In the genomic region with DNA sequence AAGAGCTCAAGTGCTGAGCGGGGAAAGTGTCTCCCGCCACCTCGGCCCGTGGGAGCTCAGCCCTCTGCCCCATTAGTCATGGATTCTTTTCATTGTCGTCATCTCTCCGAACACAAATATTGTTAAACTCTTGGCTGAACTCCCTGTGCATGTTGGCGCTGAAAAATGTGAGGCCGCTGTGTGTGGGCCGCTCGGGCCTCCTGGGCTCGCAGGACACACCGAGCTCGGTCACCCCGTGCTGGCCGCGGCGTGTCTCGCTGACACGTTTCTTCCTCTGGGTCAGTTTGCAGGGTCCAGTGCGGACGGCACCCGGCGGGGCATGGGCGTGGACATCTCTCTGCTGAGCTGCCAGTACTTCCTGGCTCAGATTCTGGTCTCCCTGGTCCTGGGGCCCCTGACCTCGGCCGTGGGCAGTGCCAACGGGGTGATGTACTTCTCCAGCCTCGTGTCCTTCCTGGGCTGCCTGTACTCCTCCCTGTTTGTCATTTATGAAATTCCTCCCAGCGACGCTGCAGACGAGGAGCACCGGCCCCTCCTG, we compare ENCODE assay signal across 8 cellular contexts. TPM values are rescaled to one million over a fixed set of nuclear protein-coding genes. Genes with fewer than 3 reads are reported as not detected.
DNase-seq lines count a peak whose midpoint lies in the region; ATAC-seq and TF ChIP-seq lines count a peak whose summit lies in the region.

No MANE protein-coding gene starts in this region.

- peak overlapping the region; percentile 75 for H3K4me2 ChIP-seq in HCT116 (ENCODE audit: low read length)

- peaks cover 2% of the 10 kb centered on the region for H3K36me3 Mint-ChIP-seq in activated CD4-positive, alpha-beta T cell treated with anti-CD3 and anti-CD28 coated beads for 36 hours (ENCODE audit: low read depth)

- H2AFZ ChIP-seq in HCT116 (ENCODE audit: low read depth, low read length, poor library complexity, severe bottlenecking): no peak overlapping the region

- 0 out of 2 replicates have a peak, but pooled peaks cover 3% of the 10 kb centered on the region for H3K9me2 ChIP-seq in HCT116 (ENCODE audit: insufficient read depth)

- peaks cover 0 to 3% of the 10 kb centered on the region in 2 experiments; a peak in 1 of 4 replicates for H3K36me3 ChIP-seq in HCT116 (ENCODE audit: control insufficient read depth in 1 of 2, insufficient read depth in 2 of 2, low read length in 2 of 2)
- no peaks in the 10 kb centered on the region for H3K36me3 ChIP-seq in brain microvascular endothelial cell (replicated peaks)
- no peaks in the 10 kb centered on the region for H3K36me3 ChIP-seq in kidney epithelial cell (ENCODE audit: control insufficient read depth, insufficient read depth, low read length)
- peaks cover 0 to 7% (median 0%) of the 10 kb centered on the region in 6 donors for H3K36me3 ChIP-seq in spleen

- no peaks in the 10 kb centered on the region for H3K27me3 Mint-ChIP-seq in activated CD4-positive, alpha-beta T cell treated with anti-CD3 and anti-CD28 coated beads for 36 hours

- H3K27ac ChIP-seq in HCT116 (ENCODE audit: low read depth, low read length) (peak overlapping the region; percentile 53), brain microvascular endothelial cell (peak overlapping the region; percentile 94), spleen (peak overlapping the region in 7 of 8 donors; percentile 20 to 75 (median 63))

- RAD21 ChIA-PET in HCT116 (lab: Charles Lee; ENCODE audit: low non-redundant PET in 1 of 2, low total read pairs in 2 of 2, uncharacterized antibody in 2 of 2, unreplicated experiment in 2 of 2): interaction anchor here in 1 of 2 experiments (1.0 kb wide), 1 partner anchor 29 kb away, joined by 4 read pairs; no protein-coding TSS in a partner anchor

- H4K20me1 ChIP-seq in HCT116 (ENCODE audit: insufficient read depth): no peaks in the 10 kb centered on the region

- DNase-seq in HCT116 (ENCODE audit: low read depth, low spot score): peak; percentile 46
- DNase-seq in brain microvascular endothelial cell: peak; percentile 94
- DNase-seq in kidney epithelial cell (ENCODE audit: low read depth): peak; percentile 75
- DNase-seq in spleen: peak; percentile 74
- no peak for DNase-seq in occipital lobe (lab: John Stamatoyannopoulos, UW)
- DNase-seq in activated CD4-positive, alpha-beta T cell treated with anti-CD3 and anti-CD28 coated beads for 36 hours: no peak

- in situ Hi-C loops in brain microvascular endothelial cell (cut with HindIII; ENCODE audit: low pct_ligation_motif_present, low sequenced_read_pairs): no loop called here

- TF ChIP-seq CTCF in HCT116 (IDR thresholded peaks at IDR 0.05 in 2 of 3, conservative IDR thresholded peaks at IDR 0.05 in 1 of 3; ENCODE audit: borderline replicate concordance in 1 of 3, insufficient read depth in 1 of 3, low read depth in 2 of 3, low read length in 2 of 3) (no peak), brain microvascular endothelial cell (IDR thresholded peaks at IDR 0.05; ENCODE audit: low read depth, low read length, missing control alignments) (no peak), kidney epithelial cell (IDR thresholded peaks at IDR 0.05; ENCODE audit: insufficient read depth, low read length, poor library complexity, severe bottlenecking) (no peak), spleen (IDR thresholded peaks at IDR 0.05 in 8 of 11, conservative IDR thresholded peaks at IDR 0.05 in 3 of 11) (no peak)

- H3K4me3 ChIP-seq in HCT116 (replicated peaks in 1 of 2; ENCODE audit: low read depth in 1 of 2, low read length in 2 of 2) (peak overlapping the region; percentile 16 to 42; a peak in 3 of 4 replicates), brain microvascular endothelial cell (ENCODE audit: low read depth, low read length) (peak overlapping the region; percentile 35), kidney epithelial cell (ENCODE audit: low read depth, low read length) (peak overlapping the region; percentile 10), spleen (no peak overlapping the region)

- H3K4me3 Mint-ChIP-seq in activated CD4-positive, alpha-beta T cell treated with anti-CD3 and anti-CD28 coated beads for 36 hours: no peak overlapping the region

- H3K27me3 ChIP-seq in HCT116 (ENCODE audit: insufficient read depth, low read length) (no peaks in the 10 kb centered on the region), brain microvascular endothelial cell (replicated peaks) (no peaks in the 10 kb centered on the region), kidney epithelial cell (ENCODE audit: control insufficient read depth, insufficient read depth, low read length) (no peaks in the 10 kb centered on the region), spleen (replicated peaks in 1 of 7) (no peaks in the 10 kb centered on the region)

- H3K4me1 Mint-ChIP-seq in activated CD4-positive, alpha-beta T cell treated with anti-CD3 and anti-CD28 coated beads for 36 hours: no peaks in the 10 kb centered on the region

- no peaks in the 10 kb centered on the region for H3K79me2 ChIP-seq in HCT116 (ENCODE audit: insufficient read depth, low read length)

- TF ChIP-seq POLR2A in HCT116 (IDR thresholded peaks at IDR 0.05; ENCODE audit: borderline replicate concordance, extremely low read depth, insufficient read depth, insufficient read length): no peak
- TF ChIP-seq POLR2A in spleen (IDR thresholded peaks at IDR 0.05): no peak

- peaks cover 14 to 31% of the 10 kb centered on the region in 2 experiments for H3K4me1 ChIP-seq in HCT116 (ENCODE audit: control insufficient read depth in 1 of 2, insufficient read depth in 2 of 2, low read length in 2 of 2)
- H3K4me1 ChIP-seq in spleen: peaks cover 0 to 14% (median 3%) of the 10 kb centered on the region in 6 donors

- CTCF ChIA-PET in HCT116 (lab: Charles Lee): interaction anchor here (1.0 to 1.1 kb wide), 2 partner anchors 328 to 368 kb away, joined by 5 read pairs; no protein-coding TSS in a partner anchor
- CTCF ChIA-PET in activated CD4-positive, alpha-beta T cell treated with anti-CD3 and anti-CD28 coated beads for 36 hours (lab: Charles Lee): no interaction called here

- peak; percentile 72 for ATAC-seq in HCT116
- no peak for ATAC-seq in activated CD4-positive, alpha-beta T cell treated with anti-CD3 and anti-CD28 coated beads for 36 hours
- no peak for ATAC-seq in GM21528 (IDR thresholded peaks at IDR 0.05; ENCODE audit: low FRiP score, unreplicated experiment)
- ATAC-seq in GM21576 (IDR thresholded peaks at IDR 0.05; ENCODE audit: unreplicated experiment): no peak

- POLR2A ChIA-PET in HCT116 (lab: Charles Lee): interaction anchor here (0.6 to 1.2 kb wide), 4 partner anchors 123 to 382 kb away, joined by 3 to 5 read pairs (median 4); a partner anchor contains a TSS
- POLR2A ChIA-PET in activated CD4-positive, alpha-beta T cell treated with anti-CD3 and anti-CD28 coated beads for 36 hours (lab: Charles Lee): no interaction called here

- no peaks in the 10 kb centered on the region for H3K9me3 ChIP-seq in HCT116 (ENCODE audit: control insufficient read depth in 1 of 2, insufficient read depth in 1 of 2, low read depth in 1 of 2, low read length in 2 of 2)
- H3K9me3 ChIP-seq in spleen: no peaks in the 10 kb centered on the region

- peak; percentile 8; the same call in 1 of the 2 replicates for TF ChIP-seq RAD21 in HCT116 (IDR thresholded peaks at IDR 0.05; ENCODE audit: low read depth)

- H3K27ac Mint-ChIP-seq in activated CD4-positive, alpha-beta T cell treated with anti-CD3 and anti-CD28 coated beads for 36 hours: no peak overlapping the region

- intact Hi-C loops in HCT116 (cut with micrococcal nuclease) (no loop called here), spleen (cut with DNase I; ENCODE audit: low total_unique reads) (loop anchor here (10.0 kb wide), 1 partner anchor 329 kb away; no protein-coding TSS in a partner anchor)
- intact Hi-C loops in activated CD4-positive, alpha-beta T cell treated with anti-CD3 and anti-CD28 coated beads for 36 hours (cut with DNase I, micrococcal nuclease): loop anchor here in 1 of 2 experiments (10.0 kb wide), 1 partner anchor 539 kb away; no protein-coding TSS in a partner anchor

- H3K9ac ChIP-seq in HCT116 (ENCODE audit: low read length): peak overlapping the region; percentile 58

- no peaks in the 10 kb centered on the region for H3K9me3 Mint-ChIP-seq in activated CD4-positive, alpha-beta T cell treated with anti-CD3 and anti-CD28 coated beads for 36 hours (ENCODE audit: low read depth)

- WGBS in spleen, 5 donors: 71 to 81% (median 74%) methylated on average over 29 to 32 of the region's 32 CpGs

- BruUV-seq in HCT116 (replicated peaks; lab: Mats Ljungman, UMichigan): no TSS peak

TF ChIP-seq in HCT116, 20 proteins besides CTCF, POLR2A, EP300 and RAD21:
- TF ChIP-seq SP1 (IDR thresholded peaks at IDR 0.05; ENCODE audit: low read depth) (peak; percentile 56; the same call in 1 of the 2 replicates), ZFX (IDR thresholded peaks at IDR 0.05) (0 out of 2 replicates have a peak, but pooled peaks have one; percentile 15), JUND (IDR thresholded peaks at IDR 0.05) (peak; percentile 69), POLR2AphosphoS5 (IDR thresholded peaks at IDR 0.05; ENCODE audit: low read depth, low read length) (peak; percentile 48; the same call in 1 of the 2 replicates), EZH2 (IDR thresholded peaks at IDR 0.05) (no peak), FOSL1 (IDR thresholded peaks at IDR 0.05; ENCODE audit: low read depth) (peak; percentile 80), YY1 (IDR thresholded peaks at IDR 0.05; ENCODE audit: extremely low read depth, insufficient replicate concordance, low read depth, low read length) (no peak)
- TF ChIP-seq, protein P1, sequence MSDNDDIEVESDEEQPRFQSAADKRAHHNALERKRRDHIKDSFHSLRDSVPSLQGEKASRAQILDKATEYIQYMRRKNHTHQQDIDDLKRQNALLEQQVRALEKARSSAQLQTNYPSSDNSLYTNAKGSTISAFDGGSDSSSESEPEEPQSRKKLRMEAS (IDR thresholded peaks at IDR 0.05): peak; percentile 81; the same call in 1 of the 2 replicates

RNA-seq across cellular contexts. Expression of a gene that starts 25.6 kb away (rescaled TPM):
- total RNA-seq in HCT116 (2021; ENCODE audit: unreplicated experiment) (13.8 TPM), kidney epithelial cell (0.79 and 1.5 TPM in 2 replicates), spleen (1 to 10 TPM; 2.2 to 3.3 (median 2.9) TPM), occipital lobe (6.6 TPM)
- 17.0 and 21.0 TPM in 2 replicates for polyA plus RNA-seq in HCT116 (2012)
- 1 to 10 TPM; 1.3 to 2.9 (median 1.4) TPM for polyA plus RNA-seq in spleen
- under 1 TPM; 0.48 to 0.49 TPM for total RNA-seq in activated CD4-positive, alpha-beta T cell treated with anti-CD3 and anti-CD28 coated beads for 36 hours

Comparison
In these comparisons a context has a peak if more than half of its experiments do, and no peak if none do; other contexts are left out.
1. DNase-seq: peak in HCT116 (single experiment), brain microvascular endothelial cell (single experiment), kidney epithelial cell (single experiment) and spleen (single experiment); none in occipital lobe (single experiment) and activated CD4-positive, alpha-beta T cell treated with anti-CD3 and anti-CD28 coated beads for 36 hours (single experiment).
2. H3K4me3 ChIP-seq: peak in HCT116 (2 of 2), brain microvascular endothelial cell (single experiment) and kidney epithelial cell (single experiment); none in spleen (0 of 8).
3. Peak in every context shown above with its lines, with median percentiles within 50 percentile points of each other: H3K27ac ChIP-seq.